In genomic region chr20:62641749-62642665, GRCh38 we compare ENCODE assay signal across 8 cellular contexts. TPM values are rescaled to one million over a fixed set of nuclear protein-coding genes. Genes with fewer than 3 reads are reported as not detected.
DNase-seq lines count a peak whose midpoint lies in the region; ATAC-seq and TF ChIP-seq lines count a peak whose summit lies in the region.

A gene with protein sequence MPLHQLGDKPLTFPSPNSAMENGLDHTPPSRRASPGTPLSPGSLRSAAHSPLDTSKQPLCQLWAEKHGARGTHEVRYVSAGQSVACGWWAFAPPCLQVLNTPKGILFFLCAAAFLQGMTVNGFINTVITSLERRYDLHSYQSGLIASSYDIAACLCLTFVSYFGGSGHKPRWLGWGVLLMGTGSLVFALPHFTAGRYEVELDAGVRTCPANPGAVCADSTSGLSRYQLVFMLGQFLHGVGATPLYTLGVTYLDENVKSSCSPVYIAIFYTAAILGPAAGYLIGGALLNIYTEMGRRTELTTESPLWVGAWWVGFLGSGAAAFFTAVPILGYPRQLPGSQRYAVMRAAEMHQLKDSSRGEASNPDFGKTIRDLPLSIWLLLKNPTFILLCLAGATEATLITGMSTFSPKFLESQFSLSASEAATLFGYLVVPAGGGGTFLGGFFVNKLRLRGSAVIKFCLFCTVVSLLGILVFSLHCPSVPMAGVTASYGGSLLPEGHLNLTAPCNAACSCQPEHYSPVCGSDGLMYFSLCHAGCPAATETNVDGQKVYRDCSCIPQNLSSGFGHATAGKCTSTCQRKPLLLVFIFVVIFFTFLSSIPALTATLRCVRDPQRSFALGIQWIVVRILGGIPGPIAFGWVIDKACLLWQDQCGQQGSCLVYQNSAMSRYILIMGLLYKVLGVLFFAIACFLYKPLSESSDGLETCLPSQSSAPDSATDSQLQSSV (plus strand): TSS chr20:62642503. CDS start chr20:62656455, 13,952 bp downstream.

- peak within 1 kb of the TSS; percentile 62 for H3K9ac ChIP-seq in Karpas-422 (ENCODE audit: low read length)

- H3K4me2 ChIP-seq in Karpas-422 (ENCODE audit: low read depth, low read length, poor library complexity, severe bottlenecking) (peak within 1 kb of the TSS; percentile 70), osteoblast (ENCODE audit: insufficient read depth, low read length) (peak within 1 kb of the TSS; percentile 23)

- 4 to 7% methylated on average over 30 to 39 of the region's 100 CpGs for WGBS in tibial nerve, 2 donors

- H2AFZ ChIP-seq in Karpas-422 (ENCODE audit: low read length) (peak within 1 kb of the TSS; percentile 62; the same call in 1 of the 2 replicates), osteoblast (ENCODE audit: low read length) (no peak within 1 kb of the TSS)

- H3K27ac ChIP-seq in Karpas-422 (ENCODE audit: low read length) (no peak within 1 kb of the TSS), SJCRH30 (no peak within 1 kb of the TSS), osteoblast (ENCODE audit: low read depth, low read length) (no peak within 1 kb of the TSS), tibial nerve (peak within 1 kb of the TSS; percentile 30 to 96 (median 46))

- ATAC-seq in GM21576 (IDR thresholded peaks at IDR 0.05; ENCODE audit: unreplicated experiment), result peak; percentile 55

- no peak for TF ChIP-seq CTCF in osteoblast (IDR thresholded peaks at IDR 0.05; ENCODE audit: extremely low read depth, low read depth, low read length)
- TF ChIP-seq CTCF in tibial nerve (IDR thresholded peaks at IDR 0.05), result no peak

- H4K20me1 ChIP-seq in Karpas-422 (ENCODE audit: insufficient read depth, low read depth, low read length), result peaks cover 15% of the 10 kb centered on the region; the same call in 1 of the 2 replicates
- H4K20me1 ChIP-seq in osteoblast (ENCODE audit: insufficient read depth, low read length), result no peaks in the 10 kb centered on the region

- no peaks in the 10 kb centered on the region for H3K9me2 ChIP-seq in Karpas-422 (replicated peaks; ENCODE audit: insufficient read depth, low read length)

- peak; percentile 97 for DNase-seq in D341Med (ENCODE audit: low spot score)
- peak; percentile 84 for DNase-seq in Karpas-422
- DNase-seq in SJCRH30, result peak; percentile 85 to 88
- DNase-seq in activated gamma-delta T cell treated with Interleukin-2 at 50 U/mL for 16 hours, result peak; percentile 85
- DNase-seq in germinal center (ENCODE audit: low spot score), result peak; percentile 90
- peak; percentile 94 for DNase-seq in osteoblast (ENCODE audit: insufficient read length, low spot score, missing footprints)
- DNase-seq in tibial nerve (ENCODE audit: low spot score in 2 of 2), result peak; percentile 54 to 67

- no peaks in the 10 kb centered on the region for H3K9me3 ChIP-seq in Karpas-422 (ENCODE audit: low read length)
- H3K9me3 ChIP-seq in SJCRH30 (replicated peaks), result no peaks in the 10 kb centered on the region
- no peaks in the 10 kb centered on the region for H3K9me3 ChIP-seq in osteoblast (ENCODE audit: low read depth, low read length)
- no peaks in the 10 kb centered on the region for H3K9me3 ChIP-seq in tibial nerve

- H3K4me1 ChIP-seq in Karpas-422 (ENCODE audit: low read length), result peaks cover 12% of the 10 kb centered on the region
- no peaks in the 10 kb centered on the region; the same call in 1 of the 2 replicates for H3K4me1 ChIP-seq in SJCRH30
- H3K4me1 ChIP-seq in osteoblast (ENCODE audit: insufficient read depth, low read length), result no peaks in the 10 kb centered on the region
- H3K4me1 ChIP-seq in tibial nerve, result peaks cover 0 to 51% (median 31%) of the 10 kb centered on the region in 4 donors

- peak in 1 of 2 donors; percentile 69 for TF ChIP-seq EP300 in tibial nerve (IDR thresholded peaks at IDR 0.05)

- H3K79me2 ChIP-seq in Karpas-422 (ENCODE audit: low read length) (no peaks in the 10 kb centered on the region), osteoblast (ENCODE audit: insufficient read depth, low read length) (no peaks in the 10 kb centered on the region)

- no peaks in the 10 kb centered on the region for H3K27me3 ChIP-seq in Karpas-422 (ENCODE audit: low read length)
- peaks cover 71% of the 10 kb centered on the region for H3K27me3 ChIP-seq in SJCRH30
- peaks cover 58% of the 10 kb centered on the region for H3K27me3 ChIP-seq in osteoblast (ENCODE audit: insufficient read depth, low read length)
- peaks cover 0 to 68% of the 10 kb centered on the region in 2 donors for H3K27me3 ChIP-seq in tibial nerve

- H3K4me3 ChIP-seq in Karpas-422 (ENCODE audit: low read length), result peak within 1 kb of the TSS; percentile 65
- peak within 1 kb of the TSS; percentile 57 for H3K4me3 ChIP-seq in SJCRH30
- H3K4me3 ChIP-seq in osteoblast (ENCODE audit: insufficient read depth, low read length), result no peak within 1 kb of the TSS
- H3K4me3 ChIP-seq in tibial nerve, result peak within 1 kb of the TSS; percentile 31 to 61 (median 46)

- TF ChIP-seq POLR2A in tibial nerve (IDR thresholded peaks at IDR 0.05), result peak in 1 of 2 donors; percentile 69

- H3K36me3 ChIP-seq in Karpas-422 (ENCODE audit: insufficient read depth, low read length) (no peaks in the 10 kb centered on the region), SJCRH30 (no peaks in the 10 kb centered on the region), osteoblast (ENCODE audit: insufficient read depth, low read length) (no peaks in the 10 kb centered on the region), tibial nerve (no peaks in the 10 kb centered on the region)

RNA-seq across cellular contexts. Expression of the gene that starts here (rescaled TPM):
- total RNA-seq in Karpas-422 (2014; rRNA removed; shearing (Covaris generic); ENCODE audit: low replicate concordance), result 0.72 TPM in 1 of 2 replicates, not detected in the other
- 3.9 and 5.8 TPM in 2 replicates for total RNA-seq in SJCRH30 (2014; rRNA removed; shearing (Covaris generic))
- total RNA-seq in osteoblast, result under 0.01 TPM in 1 of 2 replicates, not detected in the other
- total RNA-seq in tibial nerve, result 10 to 100 TPM; 24.3 to 73.7 (median 40.5) TPM

Comparison
In these comparisons a context has a peak if more than half of its experiments do, and no peak if none do; other contexts are left out.
1. Peak in DNase-seq, H3K4me3 ChIP-seq, H3K9ac ChIP-seq and H3K4me2 ChIP-seq in Karpas-422; RNA of the gene not detected or under 1 TPM.
2. Peak in DNase-seq and H3K4me2 ChIP-seq in osteoblast; RNA of the gene not detected or under 1 TPM.
3. H3K27ac ChIP-seq: peak in tibial nerve (4 of 4); none in Karpas-422 (single experiment), SJCRH30 (single experiment) and osteoblast (single experiment).
4. Peak in every context shown above with its lines, with median percentiles within 50 percentile points of each other: DNase-seq.